8 cellular contexts compared by ENCODE assay signal in genomic region chr1:68442822-68443556, GRCh38. TPM values are rescaled to one million over a fixed set of nuclear protein-coding genes. Genes with fewer than 3 reads are reported as not detected.
DNase-seq lines count a peak whose midpoint lies in the region; ATAC-seq and TF ChIP-seq lines count a peak whose summit lies in the region.

No MANE protein-coding gene starts in this region.

- peak; percentile 28 for DNase-seq in SIG-M5 treated with dmso at 0.1 percent for 504 hours (lab: John Stamatoyannopoulos, UW; ENCODE audit: unreplicated experiment)
- no peak for DNase-seq in SIG-M5 (lab: John Stamatoyannopoulos, UW)
- DNase-seq in Peyer's patch, result peak in 1 of 3 donors; percentile 50
- peak; percentile 7 to 41 for DNase-seq in erythroblast (lab: John Stamatoyannopoulos, UW)
- DNase-seq in neuronal stem cell (ENCODE audit: low spot score), result peak; percentile 21
- DNase-seq in stimulated activated naive CD4-positive, alpha-beta T cell (lab: John Stamatoyannopoulos, UW), result no peak

- no peak overlapping the region for H2AK5ac ChIP-seq in neuronal stem cell (ENCODE audit: low read depth, low read length)

- H3K9ac ChIP-seq in neuronal stem cell (ENCODE audit: low read depth, low read length, poor library complexity), result no peak overlapping the region

- H3K4me1 ChIP-seq in Peyer's patch (no peaks in the 10 kb centered on the region), neuronal stem cell (ENCODE audit: control insufficient read depth in 2 of 2, insufficient read depth in 1 of 2, low read depth in 1 of 2, low read length in 2 of 2) (peaks cover 0 to 5% of the 10 kb centered on the region in 2 donors)

- H3K79me1 ChIP-seq in neuronal stem cell (ENCODE audit: low read depth, low read length), result no peaks in the 10 kb centered on the region

- TF ChIP-seq CTCF in Peyer's patch (IDR thresholded peaks at IDR 0.05), result peak in 4 of 6 experiments; percentile 27 to 50 (median 43)

- no peak overlapping the region for H4K91ac ChIP-seq in neuronal stem cell (ENCODE audit: low read depth, low read length, poor library complexity)

- H3K9me3 ChIP-seq in Peyer's patch (no peaks in the 10 kb centered on the region), neuronal stem cell (replicated peaks in 1 of 2; ENCODE audit: control insufficient read depth in 2 of 2, insufficient read depth in 1 of 2, low read depth in 1 of 2, low read length in 2 of 2) (no peaks in the 10 kb centered on the region)

- no peak overlapping the region for H3K14ac ChIP-seq in neuronal stem cell (ENCODE audit: low read length)

- H3K4ac ChIP-seq in neuronal stem cell (ENCODE audit: low read length), result no peak overlapping the region

- H2BK15ac ChIP-seq in neuronal stem cell (ENCODE audit: low read length), result no peak overlapping the region

- no peak overlapping the region for H4K8ac ChIP-seq in neuronal stem cell (ENCODE audit: low read depth, low read length)

- TF ChIP-seq POLR2A in Peyer's patch (IDR thresholded peaks at IDR 0.05), result no peak
- TF ChIP-seq POLR2A in erythroblast (IDR thresholded peaks at IDR 0.05; ENCODE audit: low read length), result no peak

- no peak overlapping the region for H2BK12ac ChIP-seq in neuronal stem cell (ENCODE audit: low read length)

- no peak overlapping the region for H3K23ac ChIP-seq in neuronal stem cell (ENCODE audit: low read depth, low read length, poor library complexity)

- no peak overlapping the region for H3K4me2 ChIP-seq in neuronal stem cell (ENCODE audit: insufficient read depth, low read length, poor library complexity, severe bottlenecking)

- H2BK5ac ChIP-seq in neuronal stem cell (ENCODE audit: low read length), result no peak overlapping the region

- H3K4me3 ChIP-seq in Peyer's patch (no peak overlapping the region), neuronal stem cell (ENCODE audit: low read length in 2 of 2) (no peak overlapping the region)

- no peak overlapping the region for H2BK120ac ChIP-seq in neuronal stem cell (ENCODE audit: low read depth, low read length)

- H3K27ac ChIP-seq in Peyer's patch (no peak overlapping the region), neuronal stem cell (replicated peaks; ENCODE audit: low read length) (no peak overlapping the region)

- no CpG with 5 or more reads among the region's 5 CpGs for WGBS in neuronal stem cell (ENCODE audit: extremely low coverage in 2 of 2, insufficient read length in 2 of 2, insufficient replicate concordance in 1 of 2), 2 donors

- H2AFZ ChIP-seq in neuronal stem cell (ENCODE audit: low read length), result no peak overlapping the region

- H3K36me3 ChIP-seq in Peyer's patch (no peaks in the 10 kb centered on the region), neuronal stem cell (replicated peaks in 1 of 2; ENCODE audit: control insufficient read depth in 2 of 2, insufficient read depth in 2 of 2, low read length in 2 of 2) (no peaks in the 10 kb centered on the region)

- ATAC-seq in GM21360 (IDR thresholded peaks at IDR 0.05; ENCODE audit: unreplicated experiment) (peak; percentile 75), HG03520 (IDR thresholded peaks at IDR 0.05; ENCODE audit: unreplicated experiment) (peak; percentile 87)

- H3K27me3 ChIP-seq in Peyer's patch, result no peaks in the 10 kb centered on the region
- no peaks in the 10 kb centered on the region for H3K27me3 ChIP-seq in neuronal stem cell (ENCODE audit: control insufficient read depth in 3 of 3, insufficient read depth in 3 of 3, low read depth in 1 of 3, low read length in 3 of 3)

- H3K18ac ChIP-seq in neuronal stem cell (ENCODE audit: low read length), result no peak overlapping the region

RNA-seq across cellular contexts. Expression of gene RPE65, which starts 6.8 kb away (rescaled TPM):
- not detected for total RNA-seq in Peyer's patch
- 0.06 TPM for polyA plus RNA-seq in neuronal stem cell (2013, experiment 1 of 2)
- 0.06 TPM for polyA plus RNA-seq in neuronal stem cell (2013, experiment 2 of 2)

RNA-seq across cellular contexts. Expression of gene DEPDC1, which starts 53.9 kb away (rescaled TPM):
- 1 to 10 TPM; 1.1 to 9.1 (median 2.0) TPM for total RNA-seq in Peyer's patch
- polyA plus RNA-seq in neuronal stem cell (2013, experiment 1 of 2), result 39.6 TPM
- polyA plus RNA-seq in neuronal stem cell (2013, experiment 2 of 2), result 42.3 TPM

Comparison
In these comparisons a context has a peak if more than half of its experiments do, and no peak if none do; other contexts are left out.
1. DNase-seq: peak in SIG-M5 treated with dmso at 0.1 percent for 504 hours (single experiment), erythroblast (2 of 2) and neuronal stem cell (single experiment); none in SIG-M5 (single experiment) and stimulated activated naive CD4-positive, alpha-beta T cell (0 of 6).